Comparison of ENCODE assay signal across 2 cellular contexts in the genomic region with DNA sequence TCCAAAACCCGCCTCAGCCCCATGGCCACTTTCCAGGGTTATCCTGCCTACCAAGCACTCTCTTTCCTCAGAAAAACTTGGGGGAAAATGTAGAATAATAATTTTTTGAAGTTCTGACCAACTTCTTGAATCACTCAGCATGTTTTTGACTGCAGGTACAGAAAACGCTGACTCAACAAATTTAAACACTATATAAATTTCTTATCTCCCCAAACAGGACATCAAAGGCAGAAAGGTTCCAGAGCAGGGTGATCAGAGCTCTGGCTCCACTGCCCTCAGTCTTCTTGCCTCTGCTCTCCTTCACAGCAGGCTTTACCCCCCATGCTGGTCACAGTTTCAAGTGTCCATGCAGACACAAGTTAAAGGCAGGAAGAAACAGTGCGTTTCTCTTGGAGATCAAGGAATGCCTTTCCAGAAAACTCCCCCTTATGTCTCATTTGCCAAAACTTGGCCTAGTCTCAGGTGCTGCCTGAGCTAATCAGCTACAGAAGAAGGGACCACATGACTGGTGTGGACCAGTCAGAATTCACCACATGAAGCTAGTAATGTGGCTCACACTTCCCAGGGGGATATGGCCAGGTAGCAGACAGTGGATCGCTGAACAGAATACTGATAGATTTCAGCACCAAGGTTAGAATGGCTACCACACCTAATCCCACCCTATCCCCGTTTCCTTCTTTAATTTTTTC.
A peak's percentile ranks its signal among the peaks of the same experiment; 100 is the strongest.
TF ChIP-seq lines count a peak whose summit lies in the region.

No MANE protein-coding gene starts in this region.

TF ChIP-seq in A549, 52 proteins besides CTCF, POLR2A, EP300 and RAD21:
- no peak for TF ChIP-seq RARB (CRISPR knock-in tag; IDR thresholded peaks at IDR 0.05)
- TF ChIP-seq MAFK (IDR thresholded peaks at IDR 0.05; ENCODE audit: partially characterized antibody), result peak; percentile 98
- no peak for TF ChIP-seq SMC3 (IDR thresholded peaks at IDR 0.05)
- no peak for TF ChIP-seq ZC3H11A (IDR thresholded peaks at IDR 0.05)
- no peak for TF ChIP-seq HOXB13 (CRISPR knock-in tag; IDR thresholded peaks at IDR 0.05; ENCODE audit: low read depth)

TF ChIP-seq in K562, 482 proteins besides CTCF, POLR2A, EP300 and RAD21 (continues in another document):
- TF ChIP-seq SPI1 (IDR thresholded peaks at IDR 0.05; ENCODE audit: borderline replicate concordance, low read depth, low read length) (no peak), XRCC5 (IDR thresholded peaks at IDR 0.05; ENCODE audit: low read depth, low read length) (no peak), TBP (optimal IDR thresholded peaks at IDR 0.05; ENCODE audit: low read depth, low read length) (no peak), NFYB (IDR thresholded peaks at IDR 0.05; ENCODE audit: extremely low read depth, insufficient read length) (no peak), ZNF212 (CRISPR knock-in tag; IDR thresholded peaks at IDR 0.05) (no peak), NCOA1 (IDR thresholded peaks at IDR 0.05; ENCODE audit: low read depth) (no peak), RUNX1 (IDR thresholded peaks at IDR 0.05; ENCODE audit: low read depth) (no peak), PURB (CRISPR knock-in tag; IDR thresholded peaks at IDR 0.05; ENCODE audit: low read depth) (no peak), MAFK (IDR thresholded peaks at IDR 0.05; ENCODE audit: low read length) (peak; percentile 100), PTTG1 (tag; IDR thresholded peaks at IDR 0.05; ENCODE audit: low read depth) (no peak), RAD51 (IDR thresholded peaks at IDR 0.05; ENCODE audit: borderline replicate concordance, low read depth) (peak; percentile 58), DACH1 (IDR thresholded peaks at IDR 0.05; ENCODE audit: partially characterized antibody) (no peak), ZNF436 (CRISPR knock-in tag; IDR thresholded peaks at IDR 0.05) (no peak), HSF4 (CRISPR knock-in tag; IDR thresholded peaks at IDR 0.05; ENCODE audit: borderline replicate concordance) (no peak), GATA2 (CRISPR knock-in tag; IDR thresholded peaks at IDR 0.05) (no peak), CREB1 (IDR thresholded peaks at IDR 0.05) (no peak), CREB1 (CRISPR knock-in tag; IDR thresholded peaks at IDR 0.05) (no peak), KAT2B (IDR thresholded peaks at IDR 0.05; ENCODE audit: low read depth, low read length) (no peak), ZNF316 (IDR thresholded peaks at IDR 0.05) (peak; percentile 99), CC2D1A (IDR thresholded peaks at IDR 0.05) (no peak), ZNF3 (CRISPR knock-in tag; IDR thresholded peaks at IDR 0.05) (no peak), PML (IDR thresholded peaks at IDR 0.05; ENCODE audit: low read length) (no peak), RBM14 (IDR thresholded peaks at IDR 0.05; ENCODE audit: borderline replicate concordance, insufficient read depth, low read depth, low read length) (no peak), MTA3 (IDR thresholded peaks at IDR 0.05; ENCODE audit: borderline replicate concordance) (no peak), NEUROD1 (IDR thresholded peaks at IDR 0.05; ENCODE audit: borderline replicate concordance, low read depth, low read length, partially characterized antibody) (no peak), NCOA4 (IDR thresholded peaks at IDR 0.05; ENCODE audit: partially characterized antibody) (no peak), MAFG (tag; conservative IDR thresholded peaks at IDR 0.05) (peak; percentile 99), NR2C1 (IDR thresholded peaks at IDR 0.05) (no peak), NR2C1 (tag; IDR thresholded peaks at IDR 0.05) (no peak), TAF1 (IDR thresholded peaks at IDR 0.05; ENCODE audit: control insufficient read depth, extremely low read depth, insufficient read depth, low read length, severe bottlenecking) (no peak), TRIM28 (IDR thresholded peaks at IDR 0.05) (no peak)
- TF ChIP-seq, protein P1, sequence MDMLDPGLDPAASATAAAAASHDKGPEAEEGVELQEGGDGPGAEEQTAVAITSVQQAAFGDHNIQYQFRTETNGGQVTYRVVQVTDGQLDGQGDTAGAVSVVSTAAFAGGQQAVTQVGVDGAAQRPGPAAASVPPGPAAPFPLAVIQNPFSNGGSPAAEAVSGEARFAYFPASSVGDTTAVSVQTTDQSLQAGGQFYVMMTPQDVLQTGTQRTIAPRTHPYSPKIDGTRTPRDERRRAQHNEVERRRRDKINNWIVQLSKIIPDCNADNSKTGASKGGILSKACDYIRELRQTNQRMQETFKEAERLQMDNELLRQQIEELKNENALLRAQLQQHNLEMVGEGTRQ (CRISPR knock-in tag; IDR thresholded peaks at IDR 0.05), result peak; percentile 83
- TF ChIP-seq, protein P2, sequence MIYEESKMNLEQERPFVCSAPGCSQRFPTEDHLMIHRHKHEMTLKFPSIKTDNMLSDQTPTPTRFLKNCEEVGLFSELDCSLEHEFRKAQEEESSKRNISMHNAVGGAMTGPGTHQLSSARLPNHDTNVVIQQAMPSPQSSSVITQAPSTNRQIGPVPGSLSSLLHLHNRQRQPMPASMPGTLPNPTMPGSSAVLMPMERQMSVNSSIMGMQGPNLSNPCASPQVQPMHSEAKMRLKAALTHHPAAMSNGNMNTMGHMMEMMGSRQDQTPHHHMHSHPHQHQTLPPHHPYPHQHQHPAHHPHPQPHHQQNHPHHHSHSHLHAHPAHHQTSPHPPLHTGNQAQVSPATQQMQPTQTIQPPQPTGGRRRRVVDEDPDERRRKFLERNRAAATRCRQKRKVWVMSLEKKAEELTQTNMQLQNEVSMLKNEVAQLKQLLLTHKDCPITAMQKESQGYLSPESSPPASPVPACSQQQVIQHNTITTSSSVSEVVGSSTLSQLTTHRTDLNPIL (CRISPR knock-in tag; IDR thresholded peaks at IDR 0.05), result no peak
- TF ChIP-seq, protein P3, sequence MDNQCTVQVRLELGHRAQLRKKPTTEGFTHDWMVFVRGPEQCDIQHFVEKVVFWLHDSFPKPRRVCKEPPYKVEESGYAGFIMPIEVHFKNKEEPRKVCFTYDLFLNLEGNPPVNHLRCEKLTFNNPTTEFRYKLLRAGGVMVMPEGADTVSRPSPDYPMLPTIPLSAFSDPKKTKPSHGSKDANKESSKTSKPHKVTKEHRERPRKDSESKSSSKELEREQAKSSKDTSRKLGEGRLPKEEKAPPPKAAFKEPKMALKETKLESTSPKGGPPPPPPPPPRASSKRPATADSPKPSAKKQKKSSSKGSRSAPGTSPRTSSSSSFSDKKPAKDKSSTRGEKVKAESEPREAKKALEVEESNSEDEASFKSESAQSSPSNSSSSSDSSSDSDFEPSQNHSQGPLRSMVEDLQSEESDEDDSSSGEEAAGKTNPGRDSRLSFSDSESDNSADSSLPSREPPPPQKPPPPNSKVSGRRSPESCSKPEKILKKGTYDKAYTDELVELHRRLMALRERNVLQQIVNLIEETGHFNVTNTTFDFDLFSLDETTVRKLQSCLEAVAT (IDR thresholded peaks at IDR 0.05), result no peak
- TF ChIP-seq, protein P4, sequence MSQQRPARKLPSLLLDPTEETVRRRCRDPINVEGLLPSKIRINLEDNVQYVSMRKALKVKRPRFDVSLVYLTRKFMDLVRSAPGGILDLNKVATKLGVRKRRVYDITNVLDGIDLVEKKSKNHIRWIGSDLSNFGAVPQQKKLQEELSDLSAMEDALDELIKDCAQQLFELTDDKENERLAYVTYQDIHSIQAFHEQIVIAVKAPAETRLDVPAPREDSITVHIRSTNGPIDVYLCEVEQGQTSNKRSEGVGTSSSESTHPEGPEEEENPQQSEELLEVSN (IDR thresholded peaks at IDR 0.05; ENCODE audit: borderline replicate concordance in 1 of 2, extremely low read depth in 1 of 2, insufficient read depth in 1 of 2, insufficient read length in 1 of 2, low read depth in 1 of 2, low read length in 1 of 2, poor library complexity in 1 of 2, severe bottlenecking in 1 of 2), result no peak
- TF ChIP-seq, protein P5, sequence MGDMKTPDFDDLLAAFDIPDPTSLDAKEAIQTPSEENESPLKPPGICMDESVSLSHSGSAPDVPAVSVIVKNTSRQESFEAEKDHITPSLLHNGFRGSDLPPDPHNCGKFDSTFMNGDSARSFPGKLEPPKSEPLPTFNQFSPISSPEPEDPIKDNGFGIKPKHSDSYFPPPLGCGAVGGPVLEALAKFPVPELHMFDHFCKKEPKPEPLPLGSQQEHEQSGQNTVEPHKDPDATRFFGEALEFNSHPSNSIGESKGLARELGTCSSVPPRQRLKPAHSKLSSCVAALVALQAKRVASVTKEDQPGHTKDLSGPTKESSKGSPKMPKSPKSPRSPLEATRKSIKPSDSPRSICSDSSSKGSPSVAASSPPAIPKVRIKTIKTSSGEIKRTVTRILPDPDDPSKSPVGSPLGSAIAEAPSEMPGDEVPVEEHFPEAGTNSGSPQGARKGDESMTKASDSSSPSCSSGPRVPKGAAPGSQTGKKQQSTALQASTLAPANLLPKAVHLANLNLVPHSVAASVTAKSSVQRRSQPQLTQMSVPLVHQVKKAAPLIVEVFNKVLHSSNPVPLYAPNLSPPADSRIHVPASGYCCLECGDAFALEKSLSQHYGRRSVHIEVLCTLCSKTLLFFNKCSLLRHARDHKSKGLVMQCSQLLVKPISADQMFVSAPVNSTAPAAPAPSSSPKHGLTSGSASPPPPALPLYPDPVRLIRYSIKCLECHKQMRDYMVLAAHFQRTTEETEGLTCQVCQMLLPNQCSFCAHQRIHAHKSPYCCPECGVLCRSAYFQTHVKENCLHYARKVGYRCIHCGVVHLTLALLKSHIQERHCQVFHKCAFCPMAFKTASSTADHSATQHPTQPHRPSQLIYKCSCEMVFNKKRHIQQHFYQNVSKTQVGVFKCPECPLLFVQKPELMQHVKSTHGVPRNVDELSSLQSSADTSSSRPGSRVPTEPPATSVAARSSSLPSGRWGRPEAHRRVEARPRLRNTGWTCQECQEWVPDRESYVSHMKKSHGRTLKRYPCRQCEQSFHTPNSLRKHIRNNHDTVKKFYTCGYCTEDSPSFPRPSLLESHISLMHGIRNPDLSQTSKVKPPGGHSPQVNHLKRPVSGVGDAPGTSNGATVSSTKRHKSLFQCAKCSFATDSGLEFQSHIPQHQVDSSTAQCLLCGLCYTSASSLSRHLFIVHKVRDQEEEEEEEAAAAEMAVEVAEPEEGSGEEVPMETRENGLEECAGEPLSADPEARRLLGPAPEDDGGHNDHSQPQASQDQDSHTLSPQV (IDR thresholded peaks at IDR 0.05), result no peak
- TF ChIP-seq, protein P6, sequence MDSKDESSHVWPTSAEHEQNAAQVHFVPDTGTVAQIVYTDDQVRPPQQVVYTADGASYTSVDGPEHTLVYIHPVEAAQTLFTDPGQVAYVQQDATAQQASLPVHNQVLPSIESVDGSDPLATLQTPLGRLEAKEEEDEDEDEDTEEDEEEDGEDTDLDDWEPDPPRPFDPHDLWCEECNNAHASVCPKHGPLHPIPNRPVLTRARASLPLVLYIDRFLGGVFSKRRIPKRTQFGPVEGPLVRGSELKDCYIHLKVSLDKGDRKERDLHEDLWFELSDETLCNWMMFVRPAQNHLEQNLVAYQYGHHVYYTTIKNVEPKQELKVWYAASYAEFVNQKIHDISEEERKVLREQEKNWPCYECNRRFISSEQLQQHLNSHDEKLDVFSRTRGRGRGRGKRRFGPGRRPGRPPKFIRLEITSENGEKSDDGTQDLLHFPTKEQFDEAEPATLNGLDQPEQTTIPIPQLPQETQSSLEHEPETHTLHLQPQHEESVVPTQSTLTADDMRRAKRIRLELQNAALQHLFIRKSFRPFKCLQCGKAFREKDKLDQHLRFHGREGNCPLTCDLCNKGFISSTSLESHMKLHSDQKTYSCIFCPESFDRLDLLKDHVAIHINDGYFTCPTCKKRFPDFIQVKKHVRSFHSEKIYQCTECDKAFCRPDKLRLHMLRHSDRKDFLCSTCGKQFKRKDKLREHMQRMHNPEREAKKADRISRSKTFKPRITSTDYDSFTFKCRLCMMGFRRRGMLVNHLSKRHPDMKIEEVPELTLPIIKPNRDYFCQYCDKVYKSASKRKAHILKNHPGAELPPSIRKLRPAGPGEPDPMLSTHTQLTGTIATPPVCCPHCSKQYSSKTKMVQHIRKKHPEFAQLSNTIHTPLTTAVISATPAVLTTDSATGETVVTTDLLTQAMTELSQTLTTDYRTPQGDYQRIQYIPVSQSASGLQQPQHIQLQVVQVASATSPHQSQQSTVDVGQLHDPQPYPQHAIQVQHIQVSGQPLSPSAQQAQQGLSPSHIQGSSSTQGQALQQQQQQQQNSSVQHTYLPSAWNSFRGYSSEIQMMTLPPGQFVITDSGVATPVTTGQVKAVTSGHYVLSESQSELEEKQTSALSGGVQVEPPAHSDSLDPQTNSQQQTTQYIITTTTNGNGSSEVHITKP (IDR thresholded peaks at IDR 0.05; ENCODE audit: partially characterized antibody), result peak; percentile 75
- TF ChIP-seq, protein P7, sequence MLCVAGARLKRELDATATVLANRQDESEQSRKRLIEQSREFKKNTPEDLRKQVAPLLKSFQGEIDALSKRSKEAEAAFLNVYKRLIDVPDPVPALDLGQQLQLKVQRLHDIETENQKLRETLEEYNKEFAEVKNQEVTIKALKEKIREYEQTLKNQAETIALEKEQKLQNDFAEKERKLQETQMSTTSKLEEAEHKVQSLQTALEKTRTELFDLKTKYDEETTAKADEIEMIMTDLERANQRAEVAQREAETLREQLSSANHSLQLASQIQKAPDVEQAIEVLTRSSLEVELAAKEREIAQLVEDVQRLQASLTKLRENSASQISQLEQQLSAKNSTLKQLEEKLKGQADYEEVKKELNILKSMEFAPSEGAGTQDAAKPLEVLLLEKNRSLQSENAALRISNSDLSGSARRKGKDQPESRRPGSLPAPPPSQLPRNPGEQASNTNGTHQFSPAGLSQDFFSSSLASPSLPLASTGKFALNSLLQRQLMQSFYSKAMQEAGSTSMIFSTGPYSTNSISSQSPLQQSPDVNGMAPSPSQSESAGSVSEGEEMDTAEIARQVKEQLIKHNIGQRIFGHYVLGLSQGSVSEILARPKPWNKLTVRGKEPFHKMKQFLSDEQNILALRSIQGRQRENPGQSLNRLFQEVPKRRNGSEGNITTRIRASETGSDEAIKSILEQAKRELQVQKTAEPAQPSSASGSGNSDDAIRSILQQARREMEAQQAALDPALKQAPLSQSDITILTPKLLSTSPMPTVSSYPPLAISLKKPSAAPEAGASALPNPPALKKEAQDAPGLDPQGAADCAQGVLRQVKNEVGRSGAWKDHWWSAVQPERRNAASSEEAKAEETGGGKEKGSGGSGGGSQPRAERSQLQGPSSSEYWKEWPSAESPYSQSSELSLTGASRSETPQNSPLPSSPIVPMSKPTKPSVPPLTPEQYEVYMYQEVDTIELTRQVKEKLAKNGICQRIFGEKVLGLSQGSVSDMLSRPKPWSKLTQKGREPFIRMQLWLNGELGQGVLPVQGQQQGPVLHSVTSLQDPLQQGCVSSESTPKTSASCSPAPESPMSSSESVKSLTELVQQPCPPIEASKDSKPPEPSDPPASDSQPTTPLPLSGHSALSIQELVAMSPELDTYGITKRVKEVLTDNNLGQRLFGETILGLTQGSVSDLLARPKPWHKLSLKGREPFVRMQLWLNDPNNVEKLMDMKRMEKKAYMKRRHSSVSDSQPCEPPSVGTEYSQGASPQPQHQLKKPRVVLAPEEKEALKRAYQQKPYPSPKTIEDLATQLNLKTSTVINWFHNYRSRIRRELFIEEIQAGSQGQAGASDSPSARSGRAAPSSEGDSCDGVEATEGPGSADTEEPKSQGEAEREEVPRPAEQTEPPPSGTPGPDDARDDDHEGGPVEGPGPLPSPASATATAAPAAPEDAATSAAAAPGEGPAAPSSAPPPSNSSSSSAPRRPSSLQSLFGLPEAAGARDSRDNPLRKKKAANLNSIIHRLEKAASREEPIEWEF (CRISPR knock-in tag; IDR thresholded peaks at IDR 0.05), result no peak
- TF ChIP-seq, protein P8, sequence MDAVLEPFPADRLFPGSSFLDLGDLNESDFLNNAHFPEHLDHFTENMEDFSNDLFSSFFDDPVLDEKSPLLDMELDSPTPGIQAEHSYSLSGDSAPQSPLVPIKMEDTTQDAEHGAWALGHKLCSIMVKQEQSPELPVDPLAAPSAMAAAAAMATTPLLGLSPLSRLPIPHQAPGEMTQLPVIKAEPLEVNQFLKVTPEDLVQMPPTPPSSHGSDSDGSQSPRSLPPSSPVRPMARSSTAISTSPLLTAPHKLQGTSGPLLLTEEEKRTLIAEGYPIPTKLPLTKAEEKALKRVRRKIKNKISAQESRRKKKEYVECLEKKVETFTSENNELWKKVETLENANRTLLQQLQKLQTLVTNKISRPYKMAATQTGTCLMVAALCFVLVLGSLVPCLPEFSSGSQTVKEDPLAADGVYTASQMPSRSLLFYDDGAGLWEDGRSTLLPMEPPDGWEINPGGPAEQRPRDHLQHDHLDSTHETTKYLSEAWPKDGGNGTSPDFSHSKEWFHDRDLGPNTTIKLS (IDR thresholded peaks at IDR 0.05; ENCODE audit: borderline replicate concordance, low read depth), result no peak
